ENCODE assay signal across 1 cellular context in genomic region chr11:9260182-9261146, GRCh38.
TF ChIP-seq lines count a peak whose summit lies in the region.

No MANE protein-coding gene starts in this region.

TF ChIP-seq in GM12878, 131 proteins besides CTCF, POLR2A, EP300 and RAD21 (continued from another document):
- TF ChIP-seq MLLT1 (IDR thresholded peaks at IDR 0.05) = no peak
- TF ChIP-seq STAT3 (IDR thresholded peaks at IDR 0.05; ENCODE audit: low read depth, low read length) = no peak
- no peak for TF ChIP-seq PAX8 (IDR thresholded peaks at IDR 0.05)
- no peak for TF ChIP-seq GATAD2B (conservative IDR thresholded peaks at IDR 0.05; ENCODE audit: low read depth)
- TF ChIP-seq SIX5 (IDR thresholded peaks at IDR 0.05; ENCODE audit: low read depth, low read length, severe bottlenecking) = no peak
- TF ChIP-seq ELK1 (IDR thresholded peaks at IDR 0.05; ENCODE audit: low read depth, low read length) = no peak
- TF ChIP-seq PAX5 (IDR thresholded peaks at IDR 0.05; ENCODE audit: borderline replicate concordance, low read depth, low read length) = no peak
- TF ChIP-seq SUPT20H (IDR thresholded peaks at IDR 0.05; ENCODE audit: borderline replicate concordance, control insufficient read depth, low read depth, low read length) = no peak
- TF ChIP-seq JUND (IDR thresholded peaks at IDR 0.05; ENCODE audit: low read depth, low read length) = no peak
- TF ChIP-seq SREBF2 (IDR thresholded peaks at IDR 0.05; ENCODE audit: low read length) = no peak
- TF ChIP-seq ATF2 (IDR thresholded peaks at IDR 0.05; ENCODE audit: low read length) = no peak
- TF ChIP-seq JUNB (IDR thresholded peaks at IDR 0.05) = no peak
- no peak for TF ChIP-seq ZBTB11 (CRISPR knock-in tag; IDR thresholded peaks at IDR 0.05)
- TF ChIP-seq, protein P1, sequence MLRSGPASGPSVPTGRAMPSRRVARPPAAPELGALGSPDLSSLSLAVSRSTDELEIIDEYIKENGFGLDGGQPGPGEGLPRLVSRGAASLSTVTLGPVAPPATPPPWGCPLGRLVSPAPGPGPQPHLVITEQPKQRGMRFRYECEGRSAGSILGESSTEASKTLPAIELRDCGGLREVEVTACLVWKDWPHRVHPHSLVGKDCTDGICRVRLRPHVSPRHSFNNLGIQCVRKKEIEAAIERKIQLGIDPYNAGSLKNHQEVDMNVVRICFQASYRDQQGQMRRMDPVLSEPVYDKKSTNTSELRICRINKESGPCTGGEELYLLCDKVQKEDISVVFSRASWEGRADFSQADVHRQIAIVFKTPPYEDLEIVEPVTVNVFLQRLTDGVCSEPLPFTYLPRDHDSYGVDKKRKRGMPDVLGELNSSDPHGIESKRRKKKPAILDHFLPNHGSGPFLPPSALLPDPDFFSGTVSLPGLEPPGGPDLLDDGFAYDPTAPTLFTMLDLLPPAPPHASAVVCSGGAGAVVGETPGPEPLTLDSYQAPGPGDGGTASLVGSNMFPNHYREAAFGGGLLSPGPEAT (IDR thresholded peaks at IDR 0.05; ENCODE audit: low read depth) = no peak
- no peak for TF ChIP-seq CHD1 (IDR thresholded peaks at IDR 0.05; ENCODE audit: low read depth, low read length)
- TF ChIP-seq RBBP5 (conservative IDR thresholded peaks at IDR 0.05) = no peak
- TF ChIP-seq ETV6 (conservative IDR thresholded peaks at IDR 0.05 in 1 of 2, IDR thresholded peaks at IDR 0.05 in 1 of 2; ENCODE audit: borderline replicate concordance in 1 of 2, low read depth in 1 of 2) = no peak
- TF ChIP-seq POU2F2 (IDR thresholded peaks at IDR 0.05; ENCODE audit: borderline replicate concordance, low read depth, low read length) = no peak
